Comparison of ENCODE assay signal across 1 cellular context in the genomic region with DNA sequence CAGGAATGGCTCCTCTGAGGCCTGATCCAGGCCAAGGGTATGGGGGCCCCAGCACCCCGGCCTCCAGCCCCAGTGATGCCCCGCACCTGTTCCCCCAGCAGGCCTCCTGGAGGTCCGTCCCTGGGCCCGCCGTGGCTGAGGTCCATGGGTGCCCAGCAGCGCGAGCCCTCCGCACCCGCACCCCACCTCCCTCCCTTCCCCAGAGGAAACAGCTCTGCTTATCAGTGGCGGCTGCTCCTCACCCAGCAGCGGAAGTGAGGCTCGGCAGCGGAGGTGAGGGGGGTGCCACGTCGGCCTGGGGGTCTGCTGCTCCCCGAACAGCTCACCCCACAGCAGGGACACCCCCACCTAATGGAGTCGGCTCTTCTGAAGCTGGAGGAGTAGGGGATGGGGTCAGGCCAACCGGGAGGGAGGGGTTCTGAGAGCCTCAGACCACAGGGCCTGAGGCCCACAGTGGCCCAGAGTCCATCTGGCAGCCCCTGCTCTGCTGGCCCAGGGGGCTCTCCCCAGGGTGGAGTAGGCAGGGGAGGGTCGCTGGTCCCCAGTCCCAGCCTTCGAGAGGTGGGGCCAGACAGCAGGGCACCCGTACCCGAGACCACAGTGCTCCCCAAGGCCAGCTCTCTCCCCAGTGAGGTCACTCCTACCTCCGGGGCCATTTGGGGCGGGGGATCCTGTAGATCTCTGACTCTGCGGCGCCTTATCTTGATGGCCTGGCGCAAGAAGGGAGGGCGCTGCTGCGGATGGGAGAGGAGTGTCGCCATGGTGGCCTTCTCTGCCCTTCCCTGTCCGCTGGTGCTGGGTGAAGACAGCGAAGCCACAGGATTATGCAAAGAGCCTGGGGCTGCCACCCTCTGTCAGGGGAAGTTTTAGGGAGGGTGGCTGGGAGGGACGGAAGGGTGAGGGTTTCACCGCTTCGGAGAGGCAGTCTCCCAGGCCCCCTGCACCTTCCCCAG.
TF ChIP-seq lines count a peak whose summit lies in the region.

Gene UNC13D, minus strand, starts transcription at position 828 of the 953 bp plus-strand sequence. Its CDS starts 67 bp downstream, at position 761.

TF ChIP-seq in K562, 482 proteins besides CTCF, POLR2A, EP300 and RAD21 (continued from another document and continues in another):
- peak; percentile 83; the same call in 1 of the 2 replicates for TF ChIP-seq HBP1 (CRISPR knock-in tag; IDR thresholded peaks at IDR 0.05)
- peak; percentile 92 for TF ChIP-seq CXXC5 (CRISPR knock-in tag; IDR thresholded peaks at IDR 0.05)
- TF ChIP-seq ZNF274 (IDR thresholded peaks at IDR 0.05; ENCODE audit: borderline replicate concordance, low read depth, low read length) = no peak
- TF ChIP-seq MCM5 (IDR thresholded peaks at IDR 0.05; ENCODE audit: low read depth) = no peak
- no peak for TF ChIP-seq ZNF184 (CRISPR knock-in tag; IDR thresholded peaks at IDR 0.05)
- TF ChIP-seq ZC3H4 (CRISPR knock-in tag; IDR thresholded peaks at IDR 0.05; ENCODE audit: borderline replicate concordance) = no peak; the same call in 1 of the 2 replicates
- TF ChIP-seq YY1 (IDR thresholded peaks at IDR 0.05; ENCODE audit: borderline replicate concordance in 1 of 3, control insufficient read depth in 1 of 3, extremely low read depth in 1 of 3, insufficient read depth in 3 of 3, insufficient read length in 1 of 3, insufficient replicate concordance in 2 of 3, low read depth in 1 of 3, low read length in 2 of 3) = peak in 2 of 3 experiments; percentile 43 to 89
- no peak for TF ChIP-seq PREB (CRISPR knock-in tag; IDR thresholded peaks at IDR 0.05)
- TF ChIP-seq MLLT1 (IDR thresholded peaks at IDR 0.05) = no peak; a peak in 1 of 4 replicates
- no peak for TF ChIP-seq SNIP1 (IDR thresholded peaks at IDR 0.05; ENCODE audit: low read depth)
- TF ChIP-seq HDGF (IDR thresholded peaks at IDR 0.05) = no peak
- TF ChIP-seq ELK1 (CRISPR knock-in tag; IDR thresholded peaks at IDR 0.05) = no peak
- no peak for TF ChIP-seq TCFL5 (CRISPR knock-in tag; conservative IDR thresholded peaks at IDR 0.05)
- TF ChIP-seq ZNF165 (CRISPR knock-in tag; IDR thresholded peaks at IDR 0.05; ENCODE audit: borderline replicate concordance) = no peak
- 0 out of 2 replicates have a peak, but pooled peaks have one; percentile 32 for TF ChIP-seq ZNF75A (CRISPR knock-in tag; IDR thresholded peaks at IDR 0.05)
- no peak for TF ChIP-seq BRF1 (IDR thresholded peaks at IDR 0.05; ENCODE audit: borderline replicate concordance, extremely low read depth, insufficient read length)
- no peak for TF ChIP-seq NFATC3 (IDR thresholded peaks at IDR 0.05)
- no peak for TF ChIP-seq CBX5 (IDR thresholded peaks at IDR 0.05; ENCODE audit: borderline replicate concordance, low read depth)
- TF ChIP-seq TCF3 (CRISPR knock-in tag; IDR thresholded peaks at IDR 0.05) = peak; percentile 51; the same call in 1 of the 2 replicates
- TF ChIP-seq POLR2H (tag; IDR thresholded peaks at IDR 0.05; ENCODE audit: low read depth) = peak; percentile 82
- TF ChIP-seq BCOR (IDR thresholded peaks at IDR 0.05) = 0 out of 2 replicates have a peak, but pooled peaks have one; percentile 13
- no peak; the same call in 1 of the 2 replicates for TF ChIP-seq ZEB2 (IDR thresholded peaks at IDR 0.05)
- no peak for TF ChIP-seq ZNF324 (CRISPR knock-in tag; IDR thresholded peaks at IDR 0.05)
- no peak for TF ChIP-seq ZNF174 (CRISPR knock-in tag; IDR thresholded peaks at IDR 0.05)
- TF ChIP-seq ZNF79 (CRISPR knock-in tag; IDR thresholded peaks at IDR 0.05; ENCODE audit: low read depth) = no peak
- no peak for TF ChIP-seq POLR2B (IDR thresholded peaks at IDR 0.05; ENCODE audit: low read depth, partially characterized antibody)
- TF ChIP-seq MEF2A (IDR thresholded peaks at IDR 0.05; ENCODE audit: control insufficient read depth, low read depth, low read length) = no peak
- TF ChIP-seq HEY1 (CRISPR knock-in tag; IDR thresholded peaks at IDR 0.05; ENCODE audit: borderline replicate concordance) = no peak
- TF ChIP-seq MAZ (CRISPR knock-in tag; conservative IDR thresholded peaks at IDR 0.05 in 1 of 2, IDR thresholded peaks at IDR 0.05 in 1 of 2) = peak in 1 of 2 experiments; percentile 84; a peak in 3 of 4 replicates
- TF ChIP-seq ETV1 (tag; conservative IDR thresholded peaks at IDR 0.05; ENCODE audit: low read depth) = peak; percentile 90
- TF ChIP-seq, protein P1, sequence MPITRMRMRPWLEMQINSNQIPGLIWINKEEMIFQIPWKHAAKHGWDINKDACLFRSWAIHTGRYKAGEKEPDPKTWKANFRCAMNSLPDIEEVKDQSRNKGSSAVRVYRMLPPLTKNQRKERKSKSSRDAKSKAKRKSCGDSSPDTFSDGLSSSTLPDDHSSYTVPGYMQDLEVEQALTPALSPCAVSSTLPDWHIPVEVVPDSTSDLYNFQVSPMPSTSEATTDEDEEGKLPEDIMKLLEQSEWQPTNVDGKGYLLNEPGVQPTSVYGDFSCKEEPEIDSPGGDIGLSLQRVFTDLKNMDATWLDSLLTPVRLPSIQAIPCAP (CRISPR knock-in tag; IDR thresholded peaks at IDR 0.05; ENCODE audit: borderline replicate concordance) = no peak
- 0 out of 2 replicates have a peak, but pooled peaks have one; percentile 36 for TF ChIP-seq XRCC5 (IDR thresholded peaks at IDR 0.05; ENCODE audit: low read depth, low read length)
- no peak; the same call in 1 of the 2 replicates for TF ChIP-seq ZBTB7A (IDR thresholded peaks at IDR 0.05; ENCODE audit: borderline replicate concordance, control insufficient read depth, low read depth, low read length)
- TF ChIP-seq ZNF143 (CRISPR knock-in tag; IDR thresholded peaks at IDR 0.05) = no peak
- TF ChIP-seq RBFOX2 (IDR thresholded peaks at IDR 0.05; ENCODE audit: low read depth, low read length) = peak; percentile 94
- no peak; the same call in 1 of the 2 replicates for TF ChIP-seq ATF1 (CRISPR knock-in tag; IDR thresholded peaks at IDR 0.05)
- TF ChIP-seq ATF1 (tag; IDR thresholded peaks at IDR 0.05) = peak; percentile 85
- TF ChIP-seq HNRNPH1 (optimal IDR thresholded peaks at IDR 0.05; ENCODE audit: low read depth, low read length) = no peak
- TF ChIP-seq SLC30A9 (CRISPR knock-in tag; IDR thresholded peaks at IDR 0.05) = no peak
- no peak for TF ChIP-seq MXD1 (CRISPR knock-in tag; IDR thresholded peaks at IDR 0.05; ENCODE audit: borderline replicate concordance, poor library complexity, severe bottlenecking)
- TF ChIP-seq NCOA1 (IDR thresholded peaks at IDR 0.05; ENCODE audit: low read depth) = no peak
- TF ChIP-seq KLF10 (CRISPR knock-in tag; IDR thresholded peaks at IDR 0.05) = no peak
- TF ChIP-seq PYGO2 (tag; IDR thresholded peaks at IDR 0.05) = no peak
- TF ChIP-seq, protein P2, sequence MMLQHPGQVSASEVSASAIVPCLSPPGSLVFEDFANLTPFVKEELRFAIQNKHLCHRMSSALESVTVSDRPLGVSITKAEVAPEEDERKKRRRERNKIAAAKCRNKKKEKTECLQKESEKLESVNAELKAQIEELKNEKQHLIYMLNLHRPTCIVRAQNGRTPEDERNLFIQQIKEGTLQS (IDR thresholded peaks at IDR 0.05) = peak; percentile 80
- TF ChIP-seq, protein P2 (CRISPR knock-in tag; conservative IDR thresholded peaks at IDR 0.05) = no peak
- no peak for TF ChIP-seq CREBBP (IDR thresholded peaks at IDR 0.05; ENCODE audit: low read depth, low read length)
- TF ChIP-seq, protein P3, sequence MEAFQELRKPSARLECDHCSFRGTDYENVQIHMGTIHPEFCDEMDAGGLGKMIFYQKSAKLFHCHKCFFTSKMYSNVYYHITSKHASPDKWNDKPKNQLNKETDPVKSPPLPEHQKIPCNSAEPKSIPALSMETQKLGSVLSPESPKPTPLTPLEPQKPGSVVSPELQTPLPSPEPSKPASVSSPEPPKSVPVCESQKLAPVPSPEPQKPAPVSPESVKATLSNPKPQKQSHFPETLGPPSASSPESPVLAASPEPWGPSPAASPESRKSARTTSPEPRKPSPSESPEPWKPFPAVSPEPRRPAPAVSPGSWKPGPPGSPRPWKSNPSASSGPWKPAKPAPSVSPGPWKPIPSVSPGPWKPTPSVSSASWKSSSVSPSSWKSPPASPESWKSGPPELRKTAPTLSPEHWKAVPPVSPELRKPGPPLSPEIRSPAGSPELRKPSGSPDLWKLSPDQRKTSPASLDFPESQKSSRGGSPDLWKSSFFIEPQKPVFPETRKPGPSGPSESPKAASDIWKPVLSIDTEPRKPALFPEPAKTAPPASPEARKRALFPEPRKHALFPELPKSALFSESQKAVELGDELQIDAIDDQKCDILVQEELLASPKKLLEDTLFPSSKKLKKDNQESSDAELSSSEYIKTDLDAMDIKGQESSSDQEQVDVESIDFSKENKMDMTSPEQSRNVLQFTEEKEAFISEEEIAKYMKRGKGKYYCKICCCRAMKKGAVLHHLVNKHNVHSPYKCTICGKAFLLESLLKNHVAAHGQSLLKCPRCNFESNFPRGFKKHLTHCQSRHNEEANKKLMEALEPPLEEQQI (IDR thresholded peaks at IDR 0.05) = no peak
- TF ChIP-seq TOE1 (IDR thresholded peaks at IDR 0.05; ENCODE audit: borderline replicate concordance) = peak; percentile 47; the same call in 1 of the 2 replicates
- TF ChIP-seq TOE1 (CRISPR knock-in tag; IDR thresholded peaks at IDR 0.05; ENCODE audit: borderline replicate concordance, low read depth) = no peak
- no peak for TF ChIP-seq ZBTB33 (CRISPR knock-in tag; IDR thresholded peaks at IDR 0.05)
- no peak for TF ChIP-seq ZNF212 (CRISPR knock-in tag; IDR thresholded peaks at IDR 0.05)
- no peak for TF ChIP-seq CBFA2T2 (conservative IDR thresholded peaks at IDR 0.05)
- TF ChIP-seq ZNF431 (CRISPR knock-in tag; IDR thresholded peaks at IDR 0.05) = no peak; the same call in 1 of the 2 replicates
